Comparison of ENCODE assay signal across 8 cellular contexts in the genomic region with DNA sequence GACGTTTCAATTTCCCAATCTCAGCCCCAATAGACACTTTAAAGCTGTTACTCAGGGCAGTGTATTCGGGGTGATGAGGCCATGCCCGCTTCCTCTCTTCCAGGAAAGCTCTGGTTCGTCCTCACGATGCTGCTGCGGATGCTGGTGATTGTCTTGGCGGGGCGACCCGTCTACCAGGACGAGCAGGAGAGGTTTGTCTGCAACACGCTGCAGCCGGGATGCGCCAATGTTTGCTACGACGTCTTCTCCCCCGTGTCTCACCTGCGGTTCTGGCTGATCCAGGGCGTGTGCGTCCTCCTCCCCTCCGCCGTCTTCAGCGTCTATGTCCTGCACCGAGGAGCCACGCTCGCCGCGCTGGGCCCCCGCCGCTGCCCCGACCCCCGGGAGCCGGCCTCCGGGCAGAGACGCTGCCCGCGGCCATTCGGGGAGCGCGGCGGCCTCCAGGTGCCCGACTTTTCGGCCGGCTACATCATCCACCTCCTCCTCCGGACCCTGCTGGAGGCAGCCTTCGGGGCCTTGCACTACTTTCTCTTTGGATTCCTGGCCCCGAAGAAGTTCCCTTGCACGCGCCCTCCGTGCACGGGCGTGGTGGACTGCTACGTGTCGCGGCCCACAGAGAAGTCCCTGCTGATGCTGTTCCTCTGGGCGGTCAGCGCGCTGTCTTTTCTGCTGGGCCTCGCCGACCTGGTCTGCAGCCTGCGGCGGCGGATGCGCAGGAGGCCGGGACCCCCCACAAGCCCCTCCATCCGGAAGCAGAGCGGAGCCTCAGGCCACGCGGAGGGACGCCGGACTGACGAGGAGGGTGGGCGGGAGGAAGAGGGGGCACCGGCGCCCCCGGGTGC. TPM values are rescaled to one million over a fixed set of nuclear protein-coding genes. Genes with fewer than 3 reads are reported as not detected.
A peak's percentile ranks its signal among the peaks of the same experiment; 100 is the strongest.
DNase-seq lines count a peak whose midpoint lies in the region; ATAC-seq and TF ChIP-seq lines count a peak whose summit lies in the region.

No MANE protein-coding gene starts in this region.

- no peak overlapping the region for H3K9ac ChIP-seq in endodermal cell (ENCODE audit: extremely low read depth, low read length, poor library complexity, severe bottlenecking)

- WGBS in endodermal cell (ENCODE audit: insufficient coverage in 1 of 2, insufficient read length in 1 of 2), 2 experiments = 47 to 81% methylated on average over 29 to 75 of the region's 75 CpGs

- H3K4me3 ChIP-seq in BE2C (ENCODE audit: low read depth, low read length) = peak overlapping the region; percentile 37
- H3K4me3 ChIP-seq in endodermal cell (ENCODE audit: low read length) = no peak overlapping the region

- no peak for ATAC-seq in effector memory CD8-positive, alpha-beta T cell (replicated peaks)
- ATAC-seq in omental fat pad (ENCODE audit: low FRiP score) (peak; percentile 41), GM21423 (IDR thresholded peaks at IDR 0.05; ENCODE audit: unreplicated experiment) (no peak)

- peak overlapping the region; percentile 67 to 69 for H3K4me3 Mint-ChIP-seq in effector memory CD8-positive, alpha-beta T cell
- H3K4me3 Mint-ChIP-seq in endodermal cell (no peak overlapping the region), chondrocyte (ENCODE audit: unreplicated experiment) (no peak overlapping the region)

- H3K27ac ChIP-seq in endodermal cell (ENCODE audit: low read depth, low read length) = no peak overlapping the region

- H3K27ac Mint-ChIP-seq in effector memory CD8-positive, alpha-beta T cell = no peak overlapping the region
- H3K27ac Mint-ChIP-seq in endodermal cell = no peak overlapping the region
- no peak overlapping the region for H3K27ac Mint-ChIP-seq in chondrocyte (ENCODE audit: unreplicated experiment)

- H3K36me3 ChIP-seq in BE2C (no peaks in the 10 kb centered on the region), endodermal cell (ENCODE audit: control insufficient read depth, insufficient read depth, low read length) (no peaks in the 10 kb centered on the region)

- H3K4me1 Mint-ChIP-seq in effector memory CD8-positive, alpha-beta T cell (ENCODE audit: low read depth in 2 of 2) = peaks cover 0 to 5% of the 10 kb centered on the region in 2 donors
- H3K4me1 Mint-ChIP-seq in endodermal cell (peaks cover 25% of the 10 kb centered on the region), chondrocyte (ENCODE audit: low read depth) (no peaks in the 10 kb centered on the region)

- H3K4me1 ChIP-seq in BE2C (no peaks in the 10 kb centered on the region), endodermal cell (ENCODE audit: control insufficient read depth, insufficient read depth, low read length) (peaks cover 12% of the 10 kb centered on the region)

- no peak for TF ChIP-seq CTCF in BE2C (IDR thresholded peaks at IDR 0.05; ENCODE audit: low read depth, low read length)
- no peak for TF ChIP-seq CTCF in omental fat pad (IDR thresholded peaks at IDR 0.05)
- TF ChIP-seq CTCF in endodermal cell (conservative IDR thresholded peaks at IDR 0.05) = no peak
- no peak for TF ChIP-seq CTCF in chondrocyte (IDR thresholded peaks at IDR 0.05)

- in situ Hi-C loops in KBM-7 (cut with MboI; ENCODE audit: low pct_unique_long_range_greater_than_20kb, low sequenced_read_pairs) = no loop called here

- H3K9me3 ChIP-seq in BE2C (no peaks in the 10 kb centered on the region), endodermal cell (ENCODE audit: control insufficient read depth, low read length) (peaks cover 20% of the 10 kb centered on the region)

- H3K27me3 ChIP-seq in BE2C (peaks cover 21% of the 10 kb centered on the region), endodermal cell (ENCODE audit: control insufficient read depth, insufficient read depth, low read length, poor library complexity, severe bottlenecking) (peaks cover 20% of the 10 kb centered on the region)

- H3K36me3 Mint-ChIP-seq in effector memory CD8-positive, alpha-beta T cell (ENCODE audit: insufficient read depth) = no peaks in the 10 kb centered on the region
- H3K36me3 Mint-ChIP-seq in endodermal cell (ENCODE audit: low read depth) (peaks cover 5% of the 10 kb centered on the region), chondrocyte (ENCODE audit: low read depth) (no peaks in the 10 kb centered on the region)

- H3K27me3 Mint-ChIP-seq in effector memory CD8-positive, alpha-beta T cell = peaks cover 50 to 75% of the 10 kb centered on the region in 2 donors
- peaks cover 7% of the 10 kb centered on the region for H3K27me3 Mint-ChIP-seq in endodermal cell (ENCODE audit: insufficient read depth)
- H3K27me3 Mint-ChIP-seq in chondrocyte (ENCODE audit: low read depth) = peaks cover 2% of the 10 kb centered on the region

- DNase-seq in BE2C (peak; percentile 12), KBM-7 (peak; percentile 11), omental fat pad (ENCODE audit: low spot score) (no peak), endodermal cell (no peak), chondrocyte (ENCODE audit: low spot score) (no peak), AML-193 (lab: John Stamatoyannopoulos, UW) (no peak)
- no peak for DNase-seq in effector memory CD8-positive, alpha-beta T cell

- no peaks in the 10 kb centered on the region for H3K9me3 Mint-ChIP-seq in effector memory CD8-positive, alpha-beta T cell
- H3K9me3 Mint-ChIP-seq in endodermal cell = peaks cover 24% of the 10 kb centered on the region
- H3K9me3 Mint-ChIP-seq in chondrocyte (ENCODE audit: low read depth) = no peaks in the 10 kb centered on the region

RNA-seq across cellular contexts. Expression of a gene that starts 2.6 kb away (rescaled TPM):
- polyA plus RNA-seq in BE2C (2012; ENCODE audit: insufficient read depth, insufficient read length, low read depth) = not detected
- total RNA-seq in omental fat pad (not detected), endodermal cell (under 1 TPM; 0.22 to 0.29 TPM), chondrocyte (not detected in 3 replicates)
- 0.36 TPM for polyA plus RNA-seq in endodermal cell (2013, experiment 1 of 2)
- polyA plus RNA-seq in endodermal cell (2013, experiment 2 of 2) = not detected

RNA-seq across cellular contexts. Expression of a gene that starts 34.4 kb away (rescaled TPM):
- polyA plus RNA-seq in BE2C (2012; ENCODE audit: insufficient read depth, insufficient read length, low read depth) = not detected
- total RNA-seq in omental fat pad (1 to 10 TPM; 3.8 to 7.1 (median 5.1) TPM), endodermal cell (100 to 1,000 TPM; 133 to 189 TPM), chondrocyte (86.9 to 163 TPM (median 89.5 TPM) in 3 replicates)
- 14.0 TPM for polyA plus RNA-seq in endodermal cell (2013, experiment 1 of 2)
- polyA plus RNA-seq in endodermal cell (2013, experiment 2 of 2) = 18.3 TPM

Comparison
In these comparisons a context has a peak if more than half of its experiments do, and no peak if none do; other contexts are left out.
1. DNase-seq: peak in BE2C (single experiment) and KBM-7 (single experiment); none in effector memory CD8-positive, alpha-beta T cell (0 of 3), omental fat pad (single experiment), endodermal cell (single experiment), chondrocyte (single experiment) and AML-193 (0 of 2).
2. H3K4me3 Mint-ChIP-seq: peak in effector memory CD8-positive, alpha-beta T cell (2 of 2); none in endodermal cell (single experiment) and chondrocyte (single experiment).
3. RNA of a gene that starts 34.4 kb away (total RNA-seq): 133 to 189 TPM in endodermal cell and 86.9 to 163 TPM in chondrocyte; 3.8 to 7.1 TPM in omental fat pad; every median in the first group is over 10 times any median in the second.